18 cellular contexts compared by ENCODE assay signal in genomic region chr11:9095421-9095820, GRCh38. TPM values are rescaled to one million over a fixed set of nuclear protein-coding genes. Genes with fewer than 3 reads are reported as not detected.
DNase-seq lines count a peak whose midpoint lies in the region; FAIRE-seq and TF ChIP-seq lines count a peak whose summit lies in the region.
"Had no signal": no experiment of that assay in that cellular context is flagged by ENCODE, and none has a peak within 500 bp of the region (broad histone marks: within the 10 kb centered on the region; RNA-seq: fewer than 3 reads in every experiment).

No MANE protein-coding gene starts in this region.

- H3K4me3 Mint-ChIP-seq in activated naive CD4-positive, alpha-beta T cell treated with anti-CD3 and anti-CD28 coated beads for 36 hours, result no peak overlapping the region
- H3K4me3 Mint-ChIP-seq: activated T-helper 1 cell treated with anti-CD3 and anti-CD28 coated beads, Interleukin-12 subunit alpha, Interleukin-12 subunit beta, Interleukin-2, Interleukin-4 antibody, amounts not matched to agents 30 ng/mL and 10 ng/mL and 1 ng/mL, durations not matched to agents 14 hours and 24 hours and 36 hours had no signal

- H3K27me3 ChIP-seq in bronchial epithelial cell (ENCODE audit: control insufficient read depth, insufficient read depth, low read length), result peaks cover 6% of the 10 kb centered on the region
- H3K27me3 ChIP-seq: body of pancreas had no signal

- H3K27ac Mint-ChIP-seq in activated naive CD4-positive, alpha-beta T cell treated with anti-CD3 and anti-CD28 coated beads for 36 hours, result no peak overlapping the region
- H3K27ac Mint-ChIP-seq: activated T-helper 1 cell treated with anti-CD3 and anti-CD28 coated beads, Interleukin-12 subunit alpha, Interleukin-12 subunit beta, Interleukin-2, Interleukin-4 antibody, amounts not matched to agents 30 ng/mL and 10 ng/mL and 1 ng/mL, durations not matched to agents 14 hours and 24 hours and 36 hours had no signal

- CTCF ChIA-PET in activated naive CD4-positive, alpha-beta T cell treated with anti-CD3 and anti-CD28 coated beads for 36 hours (lab: Charles Lee), result interaction anchor here (0.5 to 4.1 kb wide), 11 partner anchors 19 to 411 kb away, joined by 3 to 25 read pairs (median 3); no protein-coding TSS in a partner anchor

- peaks cover 2% of the 10 kb centered on the region for H3K4me1 Mint-ChIP-seq in activated naive CD4-positive, alpha-beta T cell treated with anti-CD3 and anti-CD28 coated beads for 36 hours (ENCODE audit: low read depth)

- peak; percentile 34 for DNase-seq in activated naive CD4-positive, alpha-beta T cell treated with anti-CD3 and anti-CD28 coated beads for 36 hours
- DNase-seq in activated naive CD4-positive, alpha-beta T cell treated with anti-CD3 and anti-CD28 coated beads, Interleukin-2, amount 50 U/mL, for 16 hours, result no peak
- DNase-seq in HFF-Myc (ENCODE audit: extremely low read depth, low read depth), result no peak
- DNase-seq in bronchial epithelial cell (ENCODE audit: low read depth), result no peak
- peak; percentile 49 for DNase-seq in stimulated activated CD8-positive, alpha-beta memory T cell treated with anti-CD3 and anti-CD28 coated beads, Interleukin-4, amount 100 ng/mL, for 48 hours
- DNase-seq in HK-2 (ENCODE audit: unreplicated experiment), result no peak
- no peak for DNase-seq in UCSD-AML1 (lab: John Stamatoyannopoulos, UW; ENCODE audit: unreplicated experiment)
- DNase-seq in SW 1271 (lab: John Stamatoyannopoulos, UW), result no peak
- DNase-seq: activated CD4-positive, CD25-positive, alpha-beta regulatory T cell; body of pancreas; hypothalamus; NCI-H1417 treated with DMSO at 0.1 percent for 48 hours; NCI-H774; nucleus accumbens; SHP77 had no signal

- H3K36me3 ChIP-seq in bronchial epithelial cell (ENCODE audit: control insufficient read depth, insufficient read depth, low read length), result no peaks in the 10 kb centered on the region
- H3K36me3 ChIP-seq: BLaER1 had no signal

- no peaks in the 10 kb centered on the region for H3K9me3 Mint-ChIP-seq in activated naive CD4-positive, alpha-beta T cell treated with anti-CD3 and anti-CD28 coated beads for 36 hours
- H3K9me3 Mint-ChIP-seq: activated T-helper 1 cell treated with anti-CD3 and anti-CD28 coated beads, Interleukin-12 subunit alpha, Interleukin-12 subunit beta, Interleukin-2, Interleukin-4 antibody, amounts not matched to agents 30 ng/mL and 10 ng/mL and 1 ng/mL, durations not matched to agents 14 hours and 24 hours and 36 hours had no signal

- intact Hi-C loops in activated naive CD4-positive, alpha-beta T cell treated with anti-CD3 and anti-CD28 coated beads for 36 hours (cut with micrococcal nuclease), result no loop called here

- no peak for FAIRE-seq in bronchial epithelial cell (lab: Jason Lieb, UNC)
- FAIRE-seq: GM19239 had no signal

- peaks cover 36% of the 10 kb centered on the region for H3K27me3 Mint-ChIP-seq in activated naive CD4-positive, alpha-beta T cell treated with anti-CD3 and anti-CD28 coated beads for 36 hours (ENCODE audit: low read depth)

- H3K4me3 ChIP-seq in HFF-Myc (replicated peaks; ENCODE audit: low read depth, low read length) (no peak overlapping the region), bronchial epithelial cell (ENCODE audit: low read depth, low read length) (no peak overlapping the region)
- H3K4me3 ChIP-seq: BLaER1, body of pancreas had no signal

- peak; percentile 35 for TF ChIP-seq CTCF in HFF-Myc (IDR thresholded peaks at IDR 0.05; ENCODE audit: low read depth, low read length, missing control alignments)
- TF ChIP-seq CTCF in bronchial epithelial cell (IDR thresholded peaks at IDR 0.05; ENCODE audit: insufficient read depth, low read length, severe bottlenecking), result peak; percentile 10

- no peaks in the 10 kb centered on the region for H3K36me3 Mint-ChIP-seq in activated naive CD4-positive, alpha-beta T cell treated with anti-CD3 and anti-CD28 coated beads for 36 hours (ENCODE audit: low read depth)

RNA-seq across cellular contexts. Expression of gene SCUBE2, which starts 4.0 kb away (rescaled TPM):
- under 1 TPM; 0.17 to 0.31 TPM for total RNA-seq in activated naive CD4-positive, alpha-beta T cell treated with anti-CD3 and anti-CD28 coated beads for 36 hours
- not detected in 2 replicates for total RNA-seq in bronchial epithelial cell
- total RNA-seq: activated T-helper 1 cell treated with anti-CD3 and anti-CD28 coated beads, Interleukin-12 subunit alpha, Interleukin-12 subunit beta, Interleukin-2, Interleukin-4 antibody, amounts not matched to agents 30 ng/mL and 10 ng/mL and 1 ng/mL, durations not matched to agents 14 hours and 24 hours and 36 hours had no signal

Comparison
In these comparisons a context has a peak if more than half of its experiments do, and no peak if none do; other contexts are left out.
1. DNase-seq: peak in activated naive CD4-positive, alpha-beta T cell treated with anti-CD3 and anti-CD28 coated beads for 36 hours (single experiment) and stimulated activated CD8-positive, alpha-beta memory T cell treated with anti-CD3 and anti-CD28 coated beads, Interleukin-4, amount 100 ng/mL, for 48 hours (single experiment); none in activated naive CD4-positive, alpha-beta T cell treated with anti-CD3 and anti-CD28 coated beads, Interleukin-2, amount 50 U/mL, for 16 hours (single experiment), HFF-Myc (single experiment), bronchial epithelial cell (single experiment), HK-2 (single experiment), UCSD-AML1 (single experiment) and SW 1271 (0 of 2).